1 cellular context compared by ENCODE assay signal in the genomic region with DNA sequence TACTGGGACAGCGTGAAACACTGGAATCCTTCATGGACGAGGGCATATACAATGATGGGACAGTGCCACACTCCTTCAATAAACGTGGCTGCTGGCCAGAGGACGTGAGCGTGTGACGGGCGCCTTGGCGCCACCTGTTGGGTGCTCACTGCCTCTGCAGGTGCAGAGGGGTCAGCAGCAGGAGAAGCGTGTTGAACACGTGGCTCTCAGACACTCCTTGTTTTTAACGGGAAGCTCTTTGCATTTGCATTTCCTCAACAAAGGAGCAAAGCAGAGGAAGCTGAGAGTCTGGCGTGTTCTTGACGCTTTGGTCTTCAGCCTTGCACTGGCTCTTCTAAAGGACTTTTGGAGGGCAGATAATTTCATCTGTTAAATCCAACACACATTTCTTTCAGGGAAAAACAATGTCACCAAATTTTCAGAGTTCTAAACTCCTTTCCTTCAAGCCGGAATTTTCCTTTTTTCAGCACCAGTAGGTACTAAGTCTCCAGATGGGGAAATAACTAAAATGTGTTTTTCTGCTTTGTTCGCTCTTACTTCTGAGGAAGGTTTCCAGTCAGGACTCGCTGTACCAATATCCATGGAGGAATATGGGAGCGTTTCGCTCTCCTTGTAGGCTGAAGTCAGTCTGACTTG.
A peak's percentile ranks its signal among the peaks of the same experiment; 100 is the strongest.
TF ChIP-seq lines count a peak whose summit lies in the region.

No MANE protein-coding gene starts in this region.

TF ChIP-seq in GM12878, 131 proteins besides CTCF, POLR2A, EP300 and RAD21 (continued from another document):
- TF ChIP-seq TARDBP (IDR thresholded peaks at IDR 0.05; ENCODE audit: borderline replicate concordance), result no peak
- TF ChIP-seq MYC (IDR thresholded peaks at IDR 0.05; ENCODE audit: insufficient read depth, insufficient read length, insufficient replicate concordance, low read length, severe bottlenecking), result peak; percentile 69
- no peak for TF ChIP-seq ZNF274 (IDR thresholded peaks at IDR 0.05; ENCODE audit: insufficient read depth, insufficient read length)
- TF ChIP-seq MEF2B (IDR thresholded peaks at IDR 0.05; ENCODE audit: partially characterized antibody, poor library complexity, severe bottlenecking), result no peak
- peak; percentile 89 for TF ChIP-seq MXI1 (IDR thresholded peaks at IDR 0.05; ENCODE audit: low read depth, low read length)
- no peak for TF ChIP-seq SIN3A (IDR thresholded peaks at IDR 0.05; ENCODE audit: low read depth, low read length)
- peak; percentile 96 for TF ChIP-seq SMC3 (IDR thresholded peaks at IDR 0.05; ENCODE audit: borderline replicate concordance, low read length)
- TF ChIP-seq RFX5 (IDR thresholded peaks at IDR 0.05; ENCODE audit: low read depth, low read length), result no peak
- no peak for TF ChIP-seq E2F4 (IDR thresholded peaks at IDR 0.05; ENCODE audit: low read depth, low read length)
- no peak for TF ChIP-seq FOS (IDR thresholded peaks at IDR 0.05; ENCODE audit: borderline replicate concordance, extremely low read depth, insufficient read length)
- no peak for TF ChIP-seq BCL11A (IDR thresholded peaks at IDR 0.05; ENCODE audit: low read depth, low read length)
- peak; percentile 43 for TF ChIP-seq IKZF1 (conservative IDR thresholded peaks at IDR 0.05)
- peak; percentile 83; the same call in 1 of the 2 replicates for TF ChIP-seq ZNF207 (IDR thresholded peaks at IDR 0.05; ENCODE audit: borderline replicate concordance)
- TF ChIP-seq MTA3 (IDR thresholded peaks at IDR 0.05; ENCODE audit: borderline replicate concordance, low read length), result no peak
- peak; percentile 77 for TF ChIP-seq TCF12 (IDR thresholded peaks at IDR 0.05; ENCODE audit: low read depth, low read length)
- TF ChIP-seq, protein P1, sequence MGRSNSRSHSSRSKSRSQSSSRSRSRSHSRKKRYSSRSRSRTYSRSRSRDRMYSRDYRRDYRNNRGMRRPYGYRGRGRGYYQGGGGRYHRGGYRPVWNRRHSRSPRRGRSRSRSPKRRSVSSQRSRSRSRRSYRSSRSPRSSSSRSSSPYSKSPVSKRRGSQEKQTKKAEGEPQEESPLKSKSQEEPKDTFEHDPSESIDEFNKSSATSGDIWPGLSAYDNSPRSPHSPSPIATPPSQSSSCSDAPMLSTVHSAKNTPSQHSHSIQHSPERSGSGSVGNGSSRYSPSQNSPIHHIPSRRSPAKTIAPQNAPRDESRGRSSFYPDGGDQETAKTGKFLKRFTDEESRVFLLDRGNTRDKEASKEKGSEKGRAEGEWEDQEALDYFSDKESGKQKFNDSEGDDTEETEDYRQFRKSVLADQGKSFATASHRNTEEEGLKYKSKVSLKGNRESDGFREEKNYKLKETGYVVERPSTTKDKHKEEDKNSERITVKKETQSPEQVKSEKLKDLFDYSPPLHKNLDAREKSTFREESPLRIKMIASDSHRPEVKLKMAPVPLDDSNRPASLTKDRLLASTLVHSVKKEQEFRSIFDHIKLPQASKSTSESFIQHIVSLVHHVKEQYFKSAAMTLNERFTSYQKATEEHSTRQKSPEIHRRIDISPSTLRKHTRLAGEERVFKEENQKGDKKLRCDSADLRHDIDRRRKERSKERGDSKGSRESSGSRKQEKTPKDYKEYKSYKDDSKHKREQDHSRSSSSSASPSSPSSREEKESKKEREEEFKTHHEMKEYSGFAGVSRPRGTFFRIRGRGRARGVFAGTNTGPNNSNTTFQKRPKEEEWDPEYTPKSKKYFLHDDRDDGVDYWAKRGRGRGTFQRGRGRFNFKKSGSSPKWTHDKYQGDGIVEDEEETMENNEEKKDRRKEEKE (IDR thresholded peaks at IDR 0.05), result no peak
- TF ChIP-seq HDAC2 (IDR thresholded peaks at IDR 0.05), result no peak
- TF ChIP-seq EED (IDR thresholded peaks at IDR 0.05; ENCODE audit: low read depth), result no peak
- TF ChIP-seq, protein P2, sequence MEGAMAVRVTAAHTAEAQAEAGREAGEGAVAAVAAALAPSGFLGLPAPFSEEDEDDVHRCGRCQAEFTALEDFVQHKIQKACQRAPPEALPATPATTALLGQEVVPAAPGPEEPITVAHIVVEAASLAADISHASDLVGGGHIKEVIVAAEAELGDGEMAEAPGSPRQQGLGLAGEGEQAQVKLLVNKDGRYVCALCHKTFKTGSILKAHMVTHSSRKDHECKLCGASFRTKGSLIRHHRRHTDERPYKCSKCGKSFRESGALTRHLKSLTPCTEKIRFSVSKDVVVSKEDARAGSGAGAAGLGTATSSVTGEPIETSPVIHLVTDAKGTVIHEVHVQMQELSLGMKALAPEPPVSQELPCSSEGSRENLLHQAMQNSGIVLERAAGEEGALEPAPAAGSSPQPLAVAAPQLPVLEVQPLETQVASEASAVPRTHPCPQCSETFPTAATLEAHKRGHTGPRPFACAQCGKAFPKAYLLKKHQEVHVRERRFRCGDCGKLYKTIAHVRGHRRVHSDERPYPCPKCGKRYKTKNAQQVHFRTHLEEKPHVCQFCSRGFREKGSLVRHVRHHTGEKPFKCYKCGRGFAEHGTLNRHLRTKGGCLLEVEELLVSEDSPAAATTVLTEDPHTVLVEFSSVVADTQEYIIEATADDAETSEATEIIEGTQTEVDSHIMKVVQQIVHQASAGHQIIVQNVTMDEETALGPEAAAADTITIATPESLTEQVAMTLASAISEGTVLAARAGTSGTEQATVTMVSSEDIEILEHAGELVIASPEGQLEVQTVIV (IDR thresholded peaks at IDR 0.05; ENCODE audit: borderline replicate concordance, partially characterized antibody), result no peak
- no peak for TF ChIP-seq SKIL (IDR thresholded peaks at IDR 0.05; ENCODE audit: low read depth, poor library complexity, severe bottlenecking)
- TF ChIP-seq PAX5 (IDR thresholded peaks at IDR 0.05; ENCODE audit: borderline replicate concordance, low read depth, low read length), result no peak
- TF ChIP-seq GABPA (IDR thresholded peaks at IDR 0.05; ENCODE audit: low read depth), result no peak
- TF ChIP-seq, protein P3, sequence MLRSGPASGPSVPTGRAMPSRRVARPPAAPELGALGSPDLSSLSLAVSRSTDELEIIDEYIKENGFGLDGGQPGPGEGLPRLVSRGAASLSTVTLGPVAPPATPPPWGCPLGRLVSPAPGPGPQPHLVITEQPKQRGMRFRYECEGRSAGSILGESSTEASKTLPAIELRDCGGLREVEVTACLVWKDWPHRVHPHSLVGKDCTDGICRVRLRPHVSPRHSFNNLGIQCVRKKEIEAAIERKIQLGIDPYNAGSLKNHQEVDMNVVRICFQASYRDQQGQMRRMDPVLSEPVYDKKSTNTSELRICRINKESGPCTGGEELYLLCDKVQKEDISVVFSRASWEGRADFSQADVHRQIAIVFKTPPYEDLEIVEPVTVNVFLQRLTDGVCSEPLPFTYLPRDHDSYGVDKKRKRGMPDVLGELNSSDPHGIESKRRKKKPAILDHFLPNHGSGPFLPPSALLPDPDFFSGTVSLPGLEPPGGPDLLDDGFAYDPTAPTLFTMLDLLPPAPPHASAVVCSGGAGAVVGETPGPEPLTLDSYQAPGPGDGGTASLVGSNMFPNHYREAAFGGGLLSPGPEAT (IDR thresholded peaks at IDR 0.05; ENCODE audit: low read depth), result no peak
- 0 out of 2 replicates have a peak, but pooled peaks have one; percentile 60 for TF ChIP-seq IRF4 (IDR thresholded peaks at IDR 0.05; ENCODE audit: low read depth, low read length)
- peak; percentile 67; the same call in 1 of the 3 replicates for TF ChIP-seq POU2F2 (IDR thresholded peaks at IDR 0.05; ENCODE audit: borderline replicate concordance, low read depth, low read length)
- TF ChIP-seq PAX8 (IDR thresholded peaks at IDR 0.05), result no peak
- no peak for TF ChIP-seq MTA2 (IDR thresholded peaks at IDR 0.05; ENCODE audit: low read depth)
- peak; percentile 80 for TF ChIP-seq NR2F1 (conservative IDR thresholded peaks at IDR 0.05)
- TF ChIP-seq, protein P4, sequence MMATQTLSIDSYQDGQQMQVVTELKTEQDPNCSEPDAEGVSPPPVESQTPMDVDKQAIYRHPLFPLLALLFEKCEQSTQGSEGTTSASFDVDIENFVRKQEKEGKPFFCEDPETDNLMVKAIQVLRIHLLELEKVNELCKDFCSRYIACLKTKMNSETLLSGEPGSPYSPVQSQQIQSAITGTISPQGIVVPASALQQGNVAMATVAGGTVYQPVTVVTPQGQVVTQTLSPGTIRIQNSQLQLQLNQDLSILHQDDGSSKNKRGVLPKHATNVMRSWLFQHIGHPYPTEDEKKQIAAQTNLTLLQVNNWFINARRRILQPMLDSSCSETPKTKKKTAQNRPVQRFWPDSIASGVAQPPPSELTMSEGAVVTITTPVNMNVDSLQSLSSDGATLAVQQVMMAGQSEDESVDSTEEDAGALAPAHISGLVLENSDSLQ (IDR thresholded peaks at IDR 0.05), result peak; percentile 24; the same call in 1 of the 2 replicates
- no peak for TF ChIP-seq E2F8 (IDR thresholded peaks at IDR 0.05; ENCODE audit: low read depth, partially characterized antibody)
- no peak for TF ChIP-seq CBFB (IDR thresholded peaks at IDR 0.05; ENCODE audit: low read depth)
- TF ChIP-seq, protein P5, sequence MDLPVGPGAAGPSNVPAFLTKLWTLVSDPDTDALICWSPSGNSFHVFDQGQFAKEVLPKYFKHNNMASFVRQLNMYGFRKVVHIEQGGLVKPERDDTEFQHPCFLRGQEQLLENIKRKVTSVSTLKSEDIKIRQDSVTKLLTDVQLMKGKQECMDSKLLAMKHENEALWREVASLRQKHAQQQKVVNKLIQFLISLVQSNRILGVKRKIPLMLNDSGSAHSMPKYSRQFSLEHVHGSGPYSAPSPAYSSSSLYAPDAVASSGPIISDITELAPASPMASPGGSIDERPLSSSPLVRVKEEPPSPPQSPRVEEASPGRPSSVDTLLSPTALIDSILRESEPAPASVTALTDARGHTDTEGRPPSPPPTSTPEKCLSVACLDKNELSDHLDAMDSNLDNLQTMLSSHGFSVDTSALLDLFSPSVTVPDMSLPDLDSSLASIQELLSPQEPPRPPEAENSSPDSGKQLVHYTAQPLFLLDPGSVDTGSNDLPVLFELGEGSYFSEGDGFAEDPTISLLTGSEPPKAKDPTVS (IDR thresholded peaks at IDR 0.05; ENCODE audit: low read depth, low read length), result no peak
- peak; percentile 57 for TF ChIP-seq HDGF (IDR thresholded peaks at IDR 0.05)
